In the genomic region with DNA sequence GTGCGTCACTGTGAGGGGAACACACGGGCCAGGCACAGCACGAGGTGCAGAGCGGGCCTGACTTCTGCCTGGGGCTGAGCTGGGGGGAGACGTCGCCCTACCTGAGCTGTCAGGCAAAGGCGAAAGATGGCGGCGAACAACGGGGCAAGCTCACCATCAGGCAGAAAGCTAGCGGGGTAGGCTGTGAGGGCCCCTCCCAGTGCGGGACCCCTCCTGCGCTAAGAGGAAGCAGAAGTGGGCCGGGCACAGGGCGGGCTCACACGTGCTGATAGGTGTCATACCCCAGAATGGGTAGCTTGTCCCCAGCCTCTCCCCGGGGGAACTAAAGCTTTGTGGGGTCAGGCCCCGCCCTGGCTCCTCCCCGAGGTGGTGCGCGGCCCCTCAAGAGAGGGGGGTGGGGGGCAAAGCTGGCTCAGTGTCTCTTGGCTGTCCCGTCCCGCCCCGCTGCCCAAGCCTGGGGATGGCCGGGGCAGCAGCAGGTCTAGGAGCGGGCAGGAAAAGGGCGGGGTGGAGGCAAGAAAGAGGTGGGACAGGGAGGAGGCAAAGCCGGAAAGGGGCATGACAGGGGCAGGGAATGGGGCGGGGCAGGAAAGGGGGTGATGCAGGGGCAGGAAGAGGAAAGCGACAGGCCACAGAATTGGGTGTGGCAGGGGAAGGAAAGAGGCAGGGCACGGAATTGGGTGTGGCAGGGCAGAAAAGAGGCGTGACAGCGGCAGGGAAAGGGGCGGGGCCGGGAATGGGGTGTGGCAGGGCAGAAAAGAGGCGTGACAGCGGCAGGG, we compare ENCODE assay signal across 1 cellular context.
TF ChIP-seq lines count a peak whose summit lies in the region.

No MANE protein-coding gene starts in this region.

TF ChIP-seq in IMR-90, 13 proteins besides CTCF, POLR2A, EP300 and RAD21:
- TF ChIP-seq ELK1 (IDR thresholded peaks at IDR 0.05; ENCODE audit: borderline replicate concordance, low read depth, low read length) (no peak), CHD1 (IDR thresholded peaks at IDR 0.05; ENCODE audit: low read depth, low read length) (no peak), RFX5 (IDR thresholded peaks at IDR 0.05; ENCODE audit: low read depth, low read length) (no peak), CEBPB (IDR thresholded peaks at IDR 0.05; ENCODE audit: low read depth, low read length) (no peak), BHLHE40 (IDR thresholded peaks at IDR 0.05; ENCODE audit: low read depth, low read length) (no peak), FOS (IDR thresholded peaks at IDR 0.05; ENCODE audit: low read depth, low read length) (no peak), MAZ (IDR thresholded peaks at IDR 0.05; ENCODE audit: borderline replicate concordance, low read depth, low read length) (no peak), USF2 (IDR thresholded peaks at IDR 0.05; ENCODE audit: low read depth, low read length) (no peak), MAFK (IDR thresholded peaks at IDR 0.05; ENCODE audit: low read depth, low read length) (no peak), RCOR1 (IDR thresholded peaks at IDR 0.05; ENCODE audit: insufficient replicate concordance, low read length) (no peak), MXI1 (IDR thresholded peaks at IDR 0.05; ENCODE audit: borderline replicate concordance, low read depth, low read length) (no peak), NFE2L2 (IDR thresholded peaks at IDR 0.05; ENCODE audit: low read depth, low read length) (no peak), SMC3 (IDR thresholded peaks at IDR 0.05; ENCODE audit: low read depth, low read length) (no peak)
